ENCODE assay signal across 8 cellular contexts in the genomic region with DNA sequence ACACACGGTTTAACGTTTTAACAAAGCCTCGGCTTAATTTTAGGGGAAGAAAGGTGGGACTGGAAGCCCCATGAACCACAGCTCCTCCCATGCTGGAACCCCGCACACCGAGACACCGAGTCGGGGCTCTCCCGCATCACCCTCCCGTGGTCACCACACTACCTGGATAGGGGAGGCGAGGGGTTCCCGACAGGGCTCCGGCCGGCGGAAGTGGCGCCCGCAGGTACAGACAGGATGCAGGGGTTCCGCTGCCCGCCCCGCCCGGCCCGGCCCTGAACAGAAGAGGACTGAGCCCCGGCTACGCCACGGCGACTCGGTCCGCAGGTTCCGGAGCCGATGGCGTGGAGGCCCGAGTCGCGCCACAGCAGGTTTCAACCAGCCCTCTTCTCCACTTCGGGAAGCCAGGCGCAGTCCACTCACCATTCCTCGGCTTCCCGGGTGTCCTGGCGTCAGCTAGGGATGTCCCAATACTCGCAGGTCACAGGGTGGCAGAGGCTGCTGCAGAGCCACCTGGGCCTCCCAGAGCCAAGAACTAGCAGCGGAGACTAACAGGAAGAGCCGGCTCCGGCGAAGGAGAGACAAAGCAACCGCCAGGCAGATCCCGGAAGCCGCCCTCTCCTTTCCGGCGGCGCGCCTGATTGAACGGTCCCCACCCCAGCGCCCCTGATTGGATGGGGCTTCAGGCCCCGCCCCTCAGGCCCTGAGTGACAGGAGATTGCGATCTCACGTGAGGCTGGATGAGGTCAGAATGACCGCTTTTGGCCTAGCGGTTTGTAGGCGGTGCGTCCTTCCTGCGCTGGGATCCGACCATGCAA. TPM values are rescaled to one million over a fixed set of nuclear protein-coding genes. Genes with fewer than 3 reads are reported as not detected.
DNase-seq lines count a peak whose midpoint lies in the region; ATAC-seq and TF ChIP-seq lines count a peak whose summit lies in the region.

A gene (minus strand): TSS at position 580 of the 815 bp plus-strand sequence. CDS start 157 bp downstream, at position 423.

- TF ChIP-seq POLR2A in GM19193 (IDR thresholded peaks at IDR 0.05; ENCODE audit: extremely low read depth, insufficient read depth, insufficient read length) = peak; percentile 91

- DNase-seq in Ammon's horn (ENCODE audit: low spot score) (peak; percentile 98), NCI-H460 (ENCODE audit: extremely low read depth, low read depth) (peak; percentile 98), cerebellum (ENCODE audit: low spot score) (peak; percentile 97), kidney glomerular epithelial cell (lab: John Stamatoyannopoulos, UW) (peak; percentile 91)
- peak; percentile 96 for DNase-seq in activated CD4-positive, CD25-positive, alpha-beta regulatory T cell treated with anti-CD3 and anti-CD28 coated beads, Interleukin-2, amount 50 U/mL, for 72 hours
- peak; percentile 89 to 92 for DNase-seq in stimulated activated CD4-positive, alpha-beta T cell treated with anti-CD3 and anti-CD28 coated beads, Interleukin-15, amount 100 ng/mL, for 48 hours (ENCODE audit: low read depth in 2 of 2)

- peak; percentile 100 for ATAC-seq in HG03432 (IDR thresholded peaks at IDR 0.05; ENCODE audit: unreplicated experiment)

RNA-seq across cellular contexts. Expression of the gene that starts here (rescaled TPM):
- 14.1 and 15.3 TPM in 2 replicates for total RNA-seq in NCI-H460 (2014; rRNA removed; shearing (Covaris generic))
- 3.5 and 5.0 TPM in 2 replicates for polyA plus RNA-seq in NCI-H460 (2014; cell fraction: nucleus; rRNA removed)
- total RNA-seq in cerebellum = 15.3 TPM

Comparison
In these comparisons a context has a peak if more than half of its experiments do, and no peak if none do; other contexts are left out.
1. Peak in every context shown above with its lines: DNase-seq and ATAC-seq.